In genomic region chr10:97777148-97777547, GRCh38 we compare ENCODE assay signal across 39 cellular contexts. TPM values are rescaled to one million over a fixed set of nuclear protein-coding genes. Genes with fewer than 3 reads are reported as not detected.
"Had no signal": no experiment of that assay in that cellular context is flagged by ENCODE, and none has a peak within 500 bp of the region (broad histone marks: within the 10 kb centered on the region; RNA-seq: fewer than 3 reads in every experiment).

No MANE protein-coding gene starts in this region.

- H3K9me3 ChIP-seq: adrenal gland had no signal

- H3K36me3 ChIP-seq: adrenal gland, cardiac muscle cell, WERI-Rb-1 had no signal

- DNase-seq: activated CD4-positive, alpha-beta memory T cell treated with anti-CD3 and anti-CD28 coated beads for 36 hours; activated CD4-positive, alpha-beta T cell treated with anti-CD3 and anti-CD28 coated beads for 1 hour; activated CD4-positive, alpha-beta T cell treated with anti-CD3 and anti-CD28 coated beads for 36 hours; activated CD4-positive, alpha-beta T cell treated with anti-CD3 and anti-CD28 coated beads for 48 hours; activated CD4-positive, alpha-beta T cell treated with anti-CD3 and anti-CD28 coated beads, Interleukin-2, amount 50 U/mL, for 1 hour; activated CD4-positive, alpha-beta T cell treated with anti-CD3 and anti-CD28 coated beads, Interleukin-2, amount 50 U/mL, for 4 hours; activated CD4-positive, CD25-positive, alpha-beta regulatory T cell; activated CD8-positive, alpha-beta memory T cell treated with anti-CD3 and anti-CD28 coated beads, Interleukin-2, amount 50 U/mL, for 4 hours; activated CD8-positive, alpha-beta T cell treated with anti-CD3 and anti-CD28 coated beads for 36 hours; activated effector memory CD4-positive, alpha-beta T cell treated with anti-CD3 and anti-CD28 coated beads, Interleukin-2, amount 50 U/mL, for 16 hours; activated gamma-delta T cell treated with Interleukin-2 at 50 U/mL for 16 hours; activated naive CD4-positive, alpha-beta T cell; activated naive CD4-positive, alpha-beta T cell treated with anti-CD3 and anti-CD28 coated beads for 36 hours; activated naive CD4-positive, alpha-beta T cell treated with anti-CD3 and anti-CD28 coated beads, Interleukin-2, amount 50 U/mL, for 16 hours; activated naive CD8-positive, alpha-beta T cell treated with anti-CD3 and anti-CD28 coated beads for 36 hours; activated T-cell treated with anti-CD3 and anti-CD28 coated beads for 4 hours; activated T-cell treated with anti-CD3 and anti-CD28 coated beads, Interleukin-2, amount 50 U/mL, for 1 hour; activated T-cell treated with anti-CD3 and anti-CD28 coated beads, Interleukin-2, amount 50 U/mL, for 4 hours; activated T-cell treated with anti-CD3 and anti-CD28 coated beads, Interleukin-2, amount 50 U/mL, for 72 hours; adrenal gland; amniotic stem cell; aorta; caudate nucleus; cerebellar nuclear complex; T-helper 1 cell; T-helper 2 cell; T-helper 9 cell; WERI-Rb-1 had no signal

- H3K4me3 Mint-ChIP-seq: activated CD4-positive, alpha-beta memory T cell treated with anti-CD3 and anti-CD28 coated beads for 36 hours; activated CD4-positive, alpha-beta T cell treated with anti-CD3 and anti-CD28 coated beads for 36 hours; activated CD8-positive, alpha-beta T cell treated with anti-CD3 and anti-CD28 coated beads for 36 hours; activated naive CD4-positive, alpha-beta T cell treated with anti-CD3 and anti-CD28 coated beads for 36 hours; activated naive CD8-positive, alpha-beta T cell treated with anti-CD3 and anti-CD28 coated beads for 36 hours; activated T-cell treated with anti-CD3 and anti-CD28 coated beads, Interleukin-2, amount 50 U/mL, for 4 hours; activated T-cell treated with anti-CD3 and anti-CD28 coated beads, Interleukin-2, amount 50 U/mL, for 72 hours; activated T-helper 1 cell treated with anti-CD3 and anti-CD28 coated beads, Interleukin-12 subunit alpha, Interleukin-12 subunit beta, Interleukin-2, Interleukin-4 antibody, amounts not matched to agents 30 ng/mL and 10 ng/mL and 1 ng/mL, durations not matched to agents 14 hours and 24 hours and 36 hours; activated T-helper 17 cell treated with anti-CD3 and anti-CD28 coated beads, Interleukin-2, amount 50 U/mL, for 72 hours; brain; central memory CD8-positive, alpha-beta T cell; T-helper 1 cell treated with Interleukin-12 subunit alpha and Interleukin-12 subunit beta and Interleukin-4 antibody, amounts not matched to agents 30 μg/mL and 1 μg/mL, for 36 hours; T-helper 2 cell treated with Interferon-gamma antibody and Interleukin-4, amounts not matched to agents 5 μg/mL and 100 μg/mL, for 36 hours; WTC11 had no signal

- H3K27ac ChIP-seq: adrenal gland, cardiac muscle cell, WERI-Rb-1 had no signal

- ATAC-seq: activated CD4-positive, alpha-beta T cell treated with anti-CD3 and anti-CD28 coated beads for 36 hours; activated CD4-positive, CD25-positive, alpha-beta regulatory T cell treated with anti-CD3 and anti-CD28 coated beads, Interleukin-2, amount 50 U/mL, for 24 hours; activated CD8-positive, alpha-beta T cell treated with anti-CD3 and anti-CD28 coated beads for 36 hours; activated naive CD4-positive, alpha-beta T cell treated with anti-CD3 and anti-CD28 coated beads, Interleukin-2, amount 50 U/mL, for 72 hours; activated T-cell treated with anti-CD3 and anti-CD28 coated beads, Interleukin-2, amount 50 U/mL, for 4 hours; activated T-cell treated with anti-CD3 and anti-CD28 coated beads, Interleukin-2, amount 50 U/mL, for 72 hours; activated T-helper 17 cell treated with anti-CD3 and anti-CD28 coated beads, Interleukin-2, amount 50 U/mL, for 72 hours; WTC11 had no signal

- H3K9me3 Mint-ChIP-seq: activated CD4-positive, alpha-beta memory T cell treated with anti-CD3 and anti-CD28 coated beads for 36 hours; activated CD8-positive, alpha-beta T cell treated with anti-CD3 and anti-CD28 coated beads for 36 hours; activated naive CD4-positive, alpha-beta T cell treated with anti-CD3 and anti-CD28 coated beads for 36 hours; activated naive CD4-positive, alpha-beta T cell treated with anti-CD3 and anti-CD28 coated beads, Interleukin-2, amount 50 U/mL, for 72 hours; activated naive CD8-positive, alpha-beta T cell treated with anti-CD3 and anti-CD28 coated beads for 36 hours; activated T-cell treated with anti-CD3 and anti-CD28 coated beads, Interleukin-2, amount 50 U/mL, for 4 hours; activated T-cell treated with anti-CD3 and anti-CD28 coated beads, Interleukin-2, amount 50 U/mL, for 72 hours; activated T-helper 1 cell treated with anti-CD3 and anti-CD28 coated beads, Interleukin-12 subunit alpha, Interleukin-12 subunit beta, Interleukin-2, Interleukin-4 antibody, amounts not matched to agents 30 ng/mL and 10 ng/mL and 1 ng/mL, durations not matched to agents 14 hours and 24 hours and 36 hours; activated T-helper 17 cell treated with anti-CD3 and anti-CD28 coated beads, Interleukin-2, amount 50 U/mL, for 72 hours; central memory CD8-positive, alpha-beta T cell; T-helper 1 cell treated with Interleukin-12 subunit alpha and Interleukin-12 subunit beta and Interleukin-4 antibody, amounts not matched to agents 30 μg/mL and 1 μg/mL, for 36 hours; T-helper 2 cell treated with Interferon-gamma antibody and Interleukin-4, amounts not matched to agents 5 μg/mL and 100 μg/mL, for 36 hours; WTC11 had no signal

- H3K36me3 Mint-ChIP-seq: activated CD4-positive, alpha-beta memory T cell treated with anti-CD3 and anti-CD28 coated beads for 36 hours; activated naive CD8-positive, alpha-beta T cell treated with anti-CD3 and anti-CD28 coated beads for 36 hours; brain; WTC11 had no signal

- H3K4me3 ChIP-seq: adrenal gland, cardiac muscle cell had no signal

- H3K27ac Mint-ChIP-seq: activated CD4-positive, alpha-beta memory T cell treated with anti-CD3 and anti-CD28 coated beads for 36 hours; activated CD4-positive, alpha-beta T cell treated with anti-CD3 and anti-CD28 coated beads for 36 hours; activated CD8-positive, alpha-beta T cell treated with anti-CD3 and anti-CD28 coated beads for 36 hours; activated naive CD4-positive, alpha-beta T cell treated with anti-CD3 and anti-CD28 coated beads for 36 hours; activated naive CD4-positive, alpha-beta T cell treated with anti-CD3 and anti-CD28 coated beads, Interleukin-2, amount 50 U/mL, for 72 hours; activated naive CD8-positive, alpha-beta T cell treated with anti-CD3 and anti-CD28 coated beads for 36 hours; activated T-cell treated with anti-CD3 and anti-CD28 coated beads, Interleukin-2, amount 50 U/mL, for 72 hours; activated T-helper 1 cell treated with anti-CD3 and anti-CD28 coated beads, Interleukin-12 subunit alpha, Interleukin-12 subunit beta, Interleukin-2, Interleukin-4 antibody, amounts not matched to agents 30 ng/mL and 10 ng/mL and 1 ng/mL, durations not matched to agents 14 hours and 24 hours and 36 hours; activated T-helper 17 cell treated with anti-CD3 and anti-CD28 coated beads, Interleukin-2, amount 50 U/mL, for 72 hours; brain; T-helper 1 cell treated with Interleukin-12 subunit alpha and Interleukin-12 subunit beta and Interleukin-4 antibody, amounts not matched to agents 30 μg/mL and 1 μg/mL, for 36 hours; T-helper 2 cell treated with Interferon-gamma antibody and Interleukin-4, amounts not matched to agents 5 μg/mL and 100 μg/mL, for 36 hours; WTC11 had no signal

- H3K27me3 ChIP-seq: adrenal gland, cardiac muscle cell had no signal

RNA-seq across cellular contexts. Expression of gene SFRP5, which starts 5.3 kb away (rescaled TPM):
- total RNA-seq: activated CD4-positive, alpha-beta memory T cell treated with anti-CD3 and anti-CD28 coated beads for 36 hours; activated CD4-positive, alpha-beta T cell treated with anti-CD3 and anti-CD28 coated beads for 36 hours; activated naive CD4-positive, alpha-beta T cell treated with anti-CD3 and anti-CD28 coated beads for 36 hours; activated naive CD4-positive, alpha-beta T cell treated with anti-CD3 and anti-CD28 coated beads, Interleukin-2, amount 50 U/mL, for 72 hours; activated T-cell treated with anti-CD3 and anti-CD28 coated beads, Interleukin-2, amount 50 U/mL, for 72 hours; activated T-helper 1 cell treated with anti-CD3 and anti-CD28 coated beads, Interleukin-12 subunit alpha, Interleukin-12 subunit beta, Interleukin-2, Interleukin-4 antibody, amounts not matched to agents 30 ng/mL and 10 ng/mL and 1 ng/mL, durations not matched to agents 14 hours and 24 hours and 36 hours; activated T-helper 17 cell treated with anti-CD3 and anti-CD28 coated beads, Interleukin-2, amount 50 U/mL, for 72 hours; bronchial epithelial cell had no signal
